In the genomic region with DNA sequence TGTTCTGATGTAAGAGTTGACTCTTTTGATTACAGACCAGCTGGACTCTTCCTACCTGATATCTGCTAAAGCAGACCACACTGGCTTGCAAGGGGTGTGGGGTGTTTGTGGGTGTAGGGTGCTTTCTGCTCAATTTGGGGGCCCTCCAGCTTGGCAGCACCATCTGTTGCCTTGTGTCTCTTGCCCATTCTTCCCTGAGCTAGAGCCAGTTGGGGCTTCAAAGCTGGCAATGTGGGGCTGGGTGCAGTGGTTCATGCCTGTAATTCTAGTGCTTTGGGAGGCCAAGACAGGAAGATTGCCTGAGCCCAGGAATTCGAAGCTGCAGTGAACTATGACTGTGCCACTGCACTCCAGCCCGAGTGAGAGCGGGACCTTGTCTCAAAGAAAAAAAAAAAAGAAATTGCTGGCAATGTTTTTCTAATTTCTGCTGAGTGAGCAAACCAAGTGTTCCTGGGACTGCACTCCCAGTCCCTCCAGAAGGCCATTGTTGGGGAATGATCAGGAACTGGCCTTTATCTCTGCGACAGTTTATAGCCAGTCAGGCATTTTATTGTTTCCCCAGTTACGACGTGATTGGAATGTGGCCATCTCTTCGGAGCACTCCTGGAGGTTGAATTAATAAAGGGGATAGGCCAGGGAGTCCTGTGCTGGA, we compare ENCODE assay signal across 2 cellular contexts.
TF ChIP-seq lines count a peak whose summit lies in the region.

No MANE protein-coding gene starts in this region.

TF ChIP-seq in H1, 55 proteins besides CTCF, POLR2A, EP300 and RAD21:
- TF ChIP-seq FOSL1 (IDR thresholded peaks at IDR 0.05; ENCODE audit: insufficient read depth, low read depth, low read length): no peak
- no peak for TF ChIP-seq CHD1 (IDR thresholded peaks at IDR 0.05; ENCODE audit: low read depth, low read length)
- no peak for TF ChIP-seq SIN3A (conservative IDR thresholded peaks at IDR 0.05 in 1 of 2, IDR thresholded peaks at IDR 0.05 in 1 of 2; ENCODE audit: low read depth in 1 of 2, low read length in 2 of 2)
- TF ChIP-seq, protein P1, sequence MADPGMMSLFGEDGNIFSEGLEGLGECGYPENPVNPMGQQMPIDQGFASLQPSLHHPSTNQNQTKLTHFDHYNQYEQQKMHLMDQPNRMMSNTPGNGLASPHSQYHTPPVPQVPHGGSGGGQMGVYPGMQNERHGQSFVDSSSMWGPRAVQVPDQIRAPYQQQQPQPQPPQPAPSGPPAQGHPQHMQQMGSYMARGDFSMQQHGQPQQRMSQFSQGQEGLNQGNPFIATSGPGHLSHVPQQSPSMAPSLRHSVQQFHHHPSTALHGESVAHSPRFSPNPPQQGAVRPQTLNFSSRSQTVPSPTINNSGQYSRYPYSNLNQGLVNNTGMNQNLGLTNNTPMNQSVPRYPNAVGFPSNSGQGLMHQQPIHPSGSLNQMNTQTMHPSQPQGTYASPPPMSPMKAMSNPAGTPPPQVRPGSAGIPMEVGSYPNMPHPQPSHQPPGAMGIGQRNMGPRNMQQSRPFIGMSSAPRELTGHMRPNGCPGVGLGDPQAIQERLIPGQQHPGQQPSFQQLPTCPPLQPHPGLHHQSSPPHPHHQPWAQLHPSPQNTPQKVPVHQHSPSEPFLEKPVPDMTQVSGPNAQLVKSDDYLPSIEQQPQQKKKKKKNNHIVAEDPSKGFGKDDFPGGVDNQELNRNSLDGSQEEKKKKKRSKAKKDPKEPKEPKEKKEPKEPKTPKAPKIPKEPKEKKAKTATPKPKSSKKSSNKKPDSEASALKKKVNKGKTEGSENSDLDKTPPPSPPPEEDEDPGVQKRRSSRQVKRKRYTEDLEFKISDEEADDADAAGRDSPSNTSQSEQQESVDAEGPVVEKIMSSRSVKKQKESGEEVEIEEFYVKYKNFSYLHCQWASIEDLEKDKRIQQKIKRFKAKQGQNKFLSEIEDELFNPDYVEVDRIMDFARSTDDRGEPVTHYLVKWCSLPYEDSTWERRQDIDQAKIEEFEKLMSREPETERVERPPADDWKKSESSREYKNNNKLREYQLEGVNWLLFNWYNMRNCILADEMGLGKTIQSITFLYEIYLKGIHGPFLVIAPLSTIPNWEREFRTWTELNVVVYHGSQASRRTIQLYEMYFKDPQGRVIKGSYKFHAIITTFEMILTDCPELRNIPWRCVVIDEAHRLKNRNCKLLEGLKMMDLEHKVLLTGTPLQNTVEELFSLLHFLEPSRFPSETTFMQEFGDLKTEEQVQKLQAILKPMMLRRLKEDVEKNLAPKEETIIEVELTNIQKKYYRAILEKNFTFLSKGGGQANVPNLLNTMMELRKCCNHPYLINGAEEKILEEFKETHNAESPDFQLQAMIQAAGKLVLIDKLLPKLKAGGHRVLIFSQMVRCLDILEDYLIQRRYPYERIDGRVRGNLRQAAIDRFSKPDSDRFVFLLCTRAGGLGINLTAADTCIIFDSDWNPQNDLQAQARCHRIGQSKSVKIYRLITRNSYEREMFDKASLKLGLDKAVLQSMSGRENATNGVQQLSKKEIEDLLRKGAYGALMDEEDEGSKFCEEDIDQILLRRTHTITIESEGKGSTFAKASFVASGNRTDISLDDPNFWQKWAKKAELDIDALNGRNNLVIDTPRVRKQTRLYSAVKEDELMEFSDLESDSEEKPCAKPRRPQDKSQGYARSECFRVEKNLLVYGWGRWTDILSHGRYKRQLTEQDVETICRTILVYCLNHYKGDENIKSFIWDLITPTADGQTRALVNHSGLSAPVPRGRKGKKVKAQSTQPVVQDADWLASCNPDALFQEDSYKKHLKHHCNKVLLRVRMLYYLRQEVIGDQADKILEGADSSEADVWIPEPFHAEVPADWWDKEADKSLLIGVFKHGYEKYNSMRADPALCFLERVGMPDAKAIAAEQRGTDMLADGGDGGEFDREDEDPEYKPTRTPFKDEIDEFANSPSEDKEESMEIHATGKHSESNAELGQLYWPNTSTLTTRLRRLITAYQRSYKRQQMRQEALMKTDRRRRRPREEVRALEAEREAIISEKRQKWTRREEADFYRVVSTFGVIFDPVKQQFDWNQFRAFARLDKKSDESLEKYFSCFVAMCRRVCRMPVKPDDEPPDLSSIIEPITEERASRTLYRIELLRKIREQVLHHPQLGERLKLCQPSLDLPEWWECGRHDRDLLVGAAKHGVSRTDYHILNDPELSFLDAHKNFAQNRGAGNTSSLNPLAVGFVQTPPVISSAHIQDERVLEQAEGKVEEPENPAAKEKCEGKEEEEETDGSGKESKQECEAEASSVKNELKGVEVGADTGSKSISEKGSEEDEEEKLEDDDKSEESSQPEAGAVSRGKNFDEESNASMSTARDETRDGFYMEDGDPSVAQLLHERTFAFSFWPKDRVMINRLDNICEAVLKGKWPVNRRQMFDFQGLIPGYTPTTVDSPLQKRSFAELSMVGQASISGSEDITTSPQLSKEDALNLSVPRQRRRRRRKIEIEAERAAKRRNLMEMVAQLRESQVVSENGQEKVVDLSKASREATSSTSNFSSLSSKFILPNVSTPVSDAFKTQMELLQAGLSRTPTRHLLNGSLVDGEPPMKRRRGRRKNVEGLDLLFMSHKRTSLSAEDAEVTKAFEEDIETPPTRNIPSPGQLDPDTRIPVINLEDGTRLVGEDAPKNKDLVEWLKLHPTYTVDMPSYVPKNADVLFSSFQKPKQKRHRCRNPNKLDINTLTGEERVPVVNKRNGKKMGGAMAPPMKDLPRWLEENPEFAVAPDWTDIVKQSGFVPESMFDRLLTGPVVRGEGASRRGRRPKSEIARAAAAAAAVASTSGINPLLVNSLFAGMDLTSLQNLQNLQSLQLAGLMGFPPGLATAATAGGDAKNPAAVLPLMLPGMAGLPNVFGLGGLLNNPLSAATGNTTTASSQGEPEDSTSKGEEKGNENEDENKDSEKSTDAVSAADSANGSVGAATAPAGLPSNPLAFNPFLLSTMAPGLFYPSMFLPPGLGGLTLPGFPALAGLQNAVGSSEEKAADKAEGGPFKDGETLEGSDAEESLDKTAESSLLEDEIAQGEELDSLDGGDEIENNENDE (IDR thresholded peaks at IDR 0.05; ENCODE audit: insufficient replicate concordance, low read length): no peak
- TF ChIP-seq BCL11A (IDR thresholded peaks at IDR 0.05; ENCODE audit: low read depth in 2 of 2, low read length in 2 of 2): no peak
- no peak for TF ChIP-seq NANOG (IDR thresholded peaks at IDR 0.05; ENCODE audit: insufficient read depth, low read depth, low read length, poor library complexity, severe bottlenecking)
- no peak for TF ChIP-seq SIRT6 (IDR thresholded peaks at IDR 0.05; ENCODE audit: low read length)

TF ChIP-seq in liver, 16 proteins besides CTCF, POLR2A, EP300 and RAD21:
- TF ChIP-seq NR2F2 (IDR thresholded peaks at IDR 0.05): no peak
- peak; percentile 24 for TF ChIP-seq YY1 (IDR thresholded peaks at IDR 0.05)
- TF ChIP-seq TAF1 (conservative IDR thresholded peaks at IDR 0.05): no peak
- no peak for TF ChIP-seq HNF4G (IDR thresholded peaks at IDR 0.05)
- TF ChIP-seq, protein P2, sequence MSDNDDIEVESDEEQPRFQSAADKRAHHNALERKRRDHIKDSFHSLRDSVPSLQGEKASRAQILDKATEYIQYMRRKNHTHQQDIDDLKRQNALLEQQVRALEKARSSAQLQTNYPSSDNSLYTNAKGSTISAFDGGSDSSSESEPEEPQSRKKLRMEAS (IDR thresholded peaks at IDR 0.05): no peak
- TF ChIP-seq, protein P3, sequence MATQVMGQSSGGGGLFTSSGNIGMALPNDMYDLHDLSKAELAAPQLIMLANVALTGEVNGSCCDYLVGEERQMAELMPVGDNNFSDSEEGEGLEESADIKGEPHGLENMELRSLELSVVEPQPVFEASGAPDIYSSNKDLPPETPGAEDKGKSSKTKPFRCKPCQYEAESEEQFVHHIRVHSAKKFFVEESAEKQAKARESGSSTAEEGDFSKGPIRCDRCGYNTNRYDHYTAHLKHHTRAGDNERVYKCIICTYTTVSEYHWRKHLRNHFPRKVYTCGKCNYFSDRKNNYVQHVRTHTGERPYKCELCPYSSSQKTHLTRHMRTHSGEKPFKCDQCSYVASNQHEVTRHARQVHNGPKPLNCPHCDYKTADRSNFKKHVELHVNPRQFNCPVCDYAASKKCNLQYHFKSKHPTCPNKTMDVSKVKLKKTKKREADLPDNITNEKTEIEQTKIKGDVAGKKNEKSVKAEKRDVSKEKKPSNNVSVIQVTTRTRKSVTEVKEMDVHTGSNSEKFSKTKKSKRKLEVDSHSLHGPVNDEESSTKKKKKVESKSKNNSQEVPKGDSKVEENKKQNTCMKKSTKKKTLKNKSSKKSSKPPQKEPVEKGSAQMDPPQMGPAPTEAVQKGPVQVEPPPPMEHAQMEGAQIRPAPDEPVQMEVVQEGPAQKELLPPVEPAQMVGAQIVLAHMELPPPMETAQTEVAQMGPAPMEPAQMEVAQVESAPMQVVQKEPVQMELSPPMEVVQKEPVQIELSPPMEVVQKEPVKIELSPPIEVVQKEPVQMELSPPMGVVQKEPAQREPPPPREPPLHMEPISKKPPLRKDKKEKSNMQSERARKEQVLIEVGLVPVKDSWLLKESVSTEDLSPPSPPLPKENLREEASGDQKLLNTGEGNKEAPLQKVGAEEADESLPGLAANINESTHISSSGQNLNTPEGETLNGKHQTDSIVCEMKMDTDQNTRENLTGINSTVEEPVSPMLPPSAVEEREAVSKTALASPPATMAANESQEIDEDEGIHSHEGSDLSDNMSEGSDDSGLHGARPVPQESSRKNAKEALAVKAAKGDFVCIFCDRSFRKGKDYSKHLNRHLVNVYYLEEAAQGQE (IDR thresholded peaks at IDR 0.05): no peak
- TF ChIP-seq HNF4A (conservative IDR thresholded peaks at IDR 0.05): no peak
- no peak for TF ChIP-seq FOXA2 (IDR thresholded peaks at IDR 0.05)
- TF ChIP-seq EGR1 (IDR thresholded peaks at IDR 0.05; ENCODE audit: low read depth in 2 of 2): no peak
- TF ChIP-seq RXRA (IDR thresholded peaks at IDR 0.05): no peak
- TF ChIP-seq GABPA (IDR thresholded peaks at IDR 0.05 in 1 of 2, conservative IDR thresholded peaks at IDR 0.05 in 1 of 2): no peak
- TF ChIP-seq SP1 (IDR thresholded peaks at IDR 0.05): peak; percentile 23
- no peak for TF ChIP-seq FOXA1 (IDR thresholded peaks at IDR 0.05)
- no peak for TF ChIP-seq JUND (IDR thresholded peaks at IDR 0.05)
- TF ChIP-seq, protein P4, sequence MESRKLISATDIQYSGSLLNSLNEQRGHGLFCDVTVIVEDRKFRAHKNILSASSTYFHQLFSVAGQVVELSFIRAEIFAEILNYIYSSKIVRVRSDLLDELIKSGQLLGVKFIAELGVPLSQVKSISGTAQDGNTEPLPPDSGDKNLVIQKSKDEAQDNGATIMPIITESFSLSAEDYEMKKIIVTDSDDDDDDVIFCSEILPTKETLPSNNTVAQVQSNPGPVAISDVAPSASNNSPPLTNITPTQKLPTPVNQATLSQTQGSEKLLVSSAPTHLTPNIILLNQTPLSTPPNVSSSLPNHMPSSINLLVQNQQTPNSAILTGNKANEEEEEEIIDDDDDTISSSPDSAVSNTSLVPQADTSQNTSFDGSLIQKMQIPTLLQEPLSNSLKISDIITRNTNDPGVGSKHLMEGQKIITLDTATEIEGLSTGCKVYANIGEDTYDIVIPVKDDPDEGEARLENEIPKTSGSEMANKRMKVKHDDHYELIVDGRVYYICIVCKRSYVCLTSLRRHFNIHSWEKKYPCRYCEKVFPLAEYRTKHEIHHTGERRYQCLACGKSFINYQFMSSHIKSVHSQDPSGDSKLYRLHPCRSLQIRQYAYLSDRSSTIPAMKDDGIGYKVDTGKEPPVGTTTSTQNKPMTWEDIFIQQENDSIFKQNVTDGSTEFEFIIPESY (IDR thresholded peaks at IDR 0.05): no peak
- TF ChIP-seq, protein P5, sequence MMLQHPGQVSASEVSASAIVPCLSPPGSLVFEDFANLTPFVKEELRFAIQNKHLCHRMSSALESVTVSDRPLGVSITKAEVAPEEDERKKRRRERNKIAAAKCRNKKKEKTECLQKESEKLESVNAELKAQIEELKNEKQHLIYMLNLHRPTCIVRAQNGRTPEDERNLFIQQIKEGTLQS (IDR thresholded peaks at IDR 0.05): no peak
